In genomic region chr12:120584343-120585149, GRCh38 we compare ENCODE assay signal across 7 cellular contexts. TPM values are rescaled to one million over a fixed set of nuclear protein-coding genes. Genes with fewer than 3 reads are reported as not detected.
DNase-seq lines count a peak whose midpoint lies in the region; ATAC-seq, FAIRE-seq and TF ChIP-seq lines count a peak whose summit lies in the region.

No MANE protein-coding gene starts in this region.

- H3K9me3 ChIP-seq in esophagus squamous epithelium = no peaks in the 10 kb centered on the region
- no peaks in the 10 kb centered on the region for H3K9me3 ChIP-seq in stomach

- WGBS in esophagus squamous epithelium, 2 donors = 2 to 10% methylated on average over 7 to 20 of the region's 65 CpGs
- WGBS in stomach, 5 donors = 1 to 3% (median 2%) methylated on average over 31 to 65 of the region's 65 CpGs

- H3K4me3 ChIP-seq in esophagus squamous epithelium = peak overlapping the region; percentile 27 to 69 (median 40)
- H3K4me3 ChIP-seq in stomach = peak overlapping the region; percentile 41 to 52 (median 46)

- DNase-seq in GM12891 (ENCODE audit: insufficient read length, low spot score) (peak; percentile 52), NCI-H82 (lab: John Stamatoyannopoulos, UW) (peak; percentile 79), activated T-cell treated with anti-CD3 and anti-CD28 coated beads for 4 hours (peak; percentile 40), esophagus squamous epithelium (lab: John Stamatoyannopoulos, UW) (no peak), stomach (peak; percentile 75)
- peak; percentile 12 to 70 (median 46) for DNase-seq in naive thymus-derived CD8-positive, alpha-beta T cell

- H3K36me3 Mint-ChIP-seq in naive thymus-derived CD8-positive, alpha-beta T cell = no peaks in the 10 kb centered on the region

- H3K4me1 ChIP-seq in esophagus squamous epithelium (peaks cover 19 to 45% (median 33%) of the 10 kb centered on the region in 3 donors), stomach (peaks cover 20 to 46% (median 39%) of the 10 kb centered on the region in 4 donors)

- intact Hi-C loops in esophagus squamous epithelium (cut with DNase I) = loop anchor here (10.0 kb wide), 1 partner anchor 390 kb away; the partner anchor contains the start of gene HNF1A
- intact Hi-C loops in stomach (cut with DNase I; ENCODE audit: low total_unique reads) = loop anchor here (10.0 kb wide), 1 partner anchor 130 kb away; the partner anchor contains the start of gene UNC119B

- no peak for FAIRE-seq in GM12891 (lab: Jason Lieb, UNC)

- peak overlapping the region; percentile 64 to 85 (median 73) for H3K4me3 Mint-ChIP-seq in naive thymus-derived CD8-positive, alpha-beta T cell

- TF ChIP-seq CTCF in esophagus squamous epithelium (IDR thresholded peaks at IDR 0.05) (peak in 4 of 6 experiments; percentile 34 to 48 (median 37)), stomach (IDR thresholded peaks at IDR 0.05) (peak in 4 of 7 experiments; percentile 18 to 33 (median 26))

- TF ChIP-seq POLR2A in GM12891 (IDR thresholded peaks at IDR 0.05; ENCODE audit: low read depth, low read length) = no peak
- TF ChIP-seq POLR2A in esophagus squamous epithelium (IDR thresholded peaks at IDR 0.05) = no peak
- no peak for TF ChIP-seq POLR2A in stomach (IDR thresholded peaks at IDR 0.05)

- peaks cover 18 to 36% (median 35%) of the 10 kb centered on the region in 4 donors for H3K4me1 Mint-ChIP-seq in naive thymus-derived CD8-positive, alpha-beta T cell

- POLR2A ChIA-PET in naive thymus-derived CD8-positive, alpha-beta T cell (lab: Charles Lee) = interaction anchor here (0.7 to 1.5 kb wide), 3 partner anchors 50 to 387 kb away, joined by 3 to 4 read pairs (median 3); a partner anchor contains a TSS

- H3K27ac ChIP-seq in esophagus squamous epithelium = peak overlapping the region in 3 of 4 donors; percentile 8 to 41 (median 17)
- H3K27ac ChIP-seq in stomach = peak overlapping the region; percentile 21 to 66 (median 30)

- H3K27me3 Mint-ChIP-seq in naive thymus-derived CD8-positive, alpha-beta T cell = peaks cover 0 to 10% (median 6%) of the 10 kb centered on the region in 5 donors

- TF ChIP-seq EP300 in stomach (IDR thresholded peaks at IDR 0.05) = no peak

- peak; percentile 23 to 29 for ATAC-seq in naive thymus-derived CD8-positive, alpha-beta T cell
- no peak for ATAC-seq in HG02981 (IDR thresholded peaks at IDR 0.05; ENCODE audit: unreplicated experiment)

- H3K27ac Mint-ChIP-seq in naive thymus-derived CD8-positive, alpha-beta T cell = peak overlapping the region in 1 of 10 donors; percentile 43

- no peaks in the 10 kb centered on the region for H3K9me3 Mint-ChIP-seq in naive thymus-derived CD8-positive, alpha-beta T cell

- H3K27me3 ChIP-seq in esophagus squamous epithelium (peaks cover 0 to 12% (median 0%) of the 10 kb centered on the region in 4 donors), stomach (peaks cover 0 to 12% (median 0%) of the 10 kb centered on the region in 3 donors)

- peaks cover 0 to 6% (median 2%) of the 10 kb centered on the region in 3 donors for H3K36me3 ChIP-seq in esophagus squamous epithelium
- H3K36me3 ChIP-seq in stomach = peaks cover 0 to 6% (median 6%) of the 10 kb centered on the region in 4 donors

TF ChIP-seq in GM12891, 5 proteins besides CTCF, POLR2A, EP300 and RAD21:
- TF ChIP-seq POLR2AphosphoS5 (IDR thresholded peaks at IDR 0.05; ENCODE audit: low read depth, low read length) (no peak), TAF1 (IDR thresholded peaks at IDR 0.05; ENCODE audit: low read depth, low read length) (no peak), PAX5 (IDR thresholded peaks at IDR 0.05; ENCODE audit: insufficient read depth, low read length, severe bottlenecking) (no peak), SPI1 (IDR thresholded peaks at IDR 0.05; ENCODE audit: low read depth, low read length) (no peak), POU2F2 (IDR thresholded peaks at IDR 0.05; ENCODE audit: low read depth, low read length) (no peak)

RNA-seq across cellular contexts. Expression of gene POP5, which starts 3.3 kb away (rescaled TPM):
- polyA plus RNA-seq in GM12891 (2012; ENCODE audit: low read depth, missing spikeins) = 63.3 TPM
- 10 to 100 TPM; 15.6 to 28.1 (median 22.6) TPM for total RNA-seq in esophagus squamous epithelium
- 10 to 100 TPM; 68.7 to 75.7 TPM for total RNA-seq in naive thymus-derived CD8-positive, alpha-beta T cell
- 100 to 1,000 TPM; 121 to 126 (median 124) TPM for polyA plus RNA-seq in naive thymus-derived CD8-positive, alpha-beta T cell
- total RNA-seq in stomach = 10 to 100 TPM; 10.5 to 62.3 (median 34.3) TPM
- 10 to 100 TPM; 33.9 to 51.2 (median 49.1) TPM for polyA plus RNA-seq in stomach

RNA-seq across cellular contexts. Expression of gene RNF10, which starts 50.4 kb away (rescaled TPM):
- polyA plus RNA-seq in GM12891 (2012; ENCODE audit: low read depth, missing spikeins) = 75.8 TPM
- total RNA-seq in esophagus squamous epithelium = 100 to 1,000 TPM in 3 of 4 donors, 10 to 100 TPM in 1; 93.9 to 163 (median 120) TPM
- total RNA-seq in naive thymus-derived CD8-positive, alpha-beta T cell = 100 to 1,000 TPM; 246 to 247 TPM
- polyA plus RNA-seq in naive thymus-derived CD8-positive, alpha-beta T cell = 100 to 1,000 TPM in 1 of 3 donors, 10 to 100 TPM in 2; 84.3 to 119 (median 86.1) TPM
- 100 to 1,000 TPM; 189 to 656 (median 318) TPM for total RNA-seq in stomach
- 100 to 1,000 TPM; 124 to 157 (median 133) TPM for polyA plus RNA-seq in stomach

RNA-seq across cellular contexts. Expression of gene COQ5, which starts 55.6 kb away (rescaled TPM):
- 39.8 TPM for polyA plus RNA-seq in GM12891 (2012; ENCODE audit: low read depth, missing spikeins)
- total RNA-seq in esophagus squamous epithelium (10 to 100 TPM; 12.2 to 27.7 (median 20.3) TPM), stomach (10 to 100 TPM in 3 of 5 donors, 1 to 10 TPM in 2; 2.6 to 32.4 (median 10.5) TPM)
- 10 to 100 TPM; 24.5 to 25.2 TPM for total RNA-seq in naive thymus-derived CD8-positive, alpha-beta T cell
- polyA plus RNA-seq in naive thymus-derived CD8-positive, alpha-beta T cell = 10 to 100 TPM; 32.8 to 49.1 (median 39.1) TPM
- 10 to 100 TPM; 24.0 to 31.8 (median 27.8) TPM for polyA plus RNA-seq in stomach

RNA-seq across cellular contexts. Expression of gene CABP1, which starts 55.9 kb away (rescaled TPM):
- 1.2 TPM for polyA plus RNA-seq in GM12891 (2012; ENCODE audit: low read depth, missing spikeins)
- total RNA-seq in esophagus squamous epithelium (1 to 10 TPM in 2 of 4 donors, under 1 TPM in 2; 0.19 to 2.4 (median 1.3) TPM), stomach (1 to 10 TPM in 2 of 5 donors, not detected in 3; 1.1 to 2.0 TPM)
- under 1 TPM in 1 of 2 experiments, not detected in 1; 0.34 TPM for total RNA-seq in naive thymus-derived CD8-positive, alpha-beta T cell
- not detected for polyA plus RNA-seq in naive thymus-derived CD8-positive, alpha-beta T cell
- 1 to 10 TPM; 1.5 to 2.4 (median 2.0) TPM for polyA plus RNA-seq in stomach
